In genomic region chr2:143908843-143909242, GRCh38 we compare ENCODE assay signal across 34 cellular contexts.
"Had no signal": no experiment of that assay in that cellular context is flagged by ENCODE, and none has a peak within 500 bp of the region (broad histone marks: within the 10 kb centered on the region; RNA-seq: fewer than 3 reads in every experiment).

No MANE protein-coding gene starts in this region.

- H3K9me3 Mint-ChIP-seq: activated B cell treated with CpG ODN at 0.5 μM for 24 hours; activated CD8-positive, alpha-beta T cell treated with anti-CD3 and anti-CD28 coated beads for 36 hours; activated naive CD4-positive, alpha-beta T cell treated with anti-CD3 and anti-CD28 coated beads for 36 hours; activated naive CD4-positive, alpha-beta T cell treated with anti-CD3 and anti-CD28 coated beads, Interleukin-2, amount 50 U/mL, for 24 hours; activated naive CD8-positive, alpha-beta T cell treated with anti-CD3 and anti-CD28 coated beads for 36 hours; activated naive CD8-positive, alpha-beta T cell treated with anti-CD3 and anti-CD28 coated beads, Interleukin-2, amount 50 U/mL, for 24 hours; activated T-cell treated with anti-CD3 and anti-CD28 coated beads, Interleukin-2, amount 50 U/mL, for 4 hours; activated T-helper 2 cell treated with anti-CD3 and anti-CD28 coated beads, Interferon-gamma antibody, Interleukin-2, Interleukin-4, amounts not matched to agents 10 μg/mL and 5 μg/mL and 100 μg/mL, durations not matched to agents 14 hours and 24 hours and 36 hours; effector memory CD8-positive, alpha-beta T cell; T-helper 2 cell treated with Interferon-gamma antibody and Interleukin-4, amounts not matched to agents 5 μg/mL and 100 μg/mL, for 36 hours had no signal

- DNase-seq: activated B cell treated with CpG ODN at 0.5 μM for 24 hours; activated CD4-positive, alpha-beta T cell treated with anti-CD3 and anti-CD28 coated beads for 48 hours; activated CD4-positive, alpha-beta T cell treated with anti-CD3 and anti-CD28 coated beads, Interleukin-2, amount 50 U/mL, for 1 hour; activated CD4-positive, alpha-beta T cell treated with anti-CD3 and anti-CD28 coated beads, Interleukin-2, amount 50 U/mL, for 48 hours; activated CD8-positive, alpha-beta memory T cell treated with anti-CD3 and anti-CD28 coated beads for 24 hours; activated CD8-positive, alpha-beta T cell treated with anti-CD3 and anti-CD28 coated beads for 36 hours; activated effector memory CD4-positive, alpha-beta T cell treated with anti-CD3 and anti-CD28 coated beads, Interleukin-2, amount 50 U/mL, for 16 hours; activated naive CD4-positive, alpha-beta T cell treated with anti-CD3 and anti-CD28 coated beads for 36 hours; activated naive CD8-positive, alpha-beta T cell treated with anti-CD3 and anti-CD28 coated beads for 36 hours; activated naive CD8-positive, alpha-beta T cell treated with anti-CD3 and anti-CD28 coated beads, Interleukin-2, amount 50 U/mL, for 24 hours; activated T-cell treated with anti-CD3 and anti-CD28 coated beads, Interleukin-2, amount 50 U/mL, for 4 hours; adrenal gland; amygdala; aorta; body of pancreas; caudate nucleus; cortex of kidney; dermis blood vessel endothelial cell; effector CD4-positive, alpha-beta T cell; effector memory CD8-positive, alpha-beta T cell; erythroblast; foreskin keratinocyte; gastrocnemius medialis; glutamatergic neuron; heart left ventricle; T-helper 17 cell; T1000; WERI-Rb-1 had no signal

- H3K4me3 Mint-ChIP-seq: activated B cell treated with CpG ODN at 0.5 μM for 24 hours; activated CD8-positive, alpha-beta T cell treated with anti-CD3 and anti-CD28 coated beads for 36 hours; activated naive CD4-positive, alpha-beta T cell treated with anti-CD3 and anti-CD28 coated beads for 36 hours; activated naive CD4-positive, alpha-beta T cell treated with anti-CD3 and anti-CD28 coated beads, Interleukin-2, amount 50 U/mL, for 24 hours; activated naive CD8-positive, alpha-beta T cell treated with anti-CD3 and anti-CD28 coated beads for 36 hours; activated naive CD8-positive, alpha-beta T cell treated with anti-CD3 and anti-CD28 coated beads, Interleukin-2, amount 50 U/mL, for 24 hours; activated T-cell treated with anti-CD3 and anti-CD28 coated beads, Interleukin-2, amount 50 U/mL, for 4 hours; effector memory CD8-positive, alpha-beta T cell; T-helper 17 cell; T-helper 2 cell treated with Interferon-gamma antibody and Interleukin-4, amounts not matched to agents 5 μg/mL and 100 μg/mL, for 36 hours had no signal

- H3K27me3 ChIP-seq: adrenal gland, body of pancreas, esophagus muscularis mucosa, foreskin keratinocyte, gastrocnemius medialis, heart left ventricle had no signal

- H3K27ac Mint-ChIP-seq: activated B cell treated with CpG ODN at 0.5 μM for 24 hours; activated CD8-positive, alpha-beta T cell treated with anti-CD3 and anti-CD28 coated beads for 36 hours; activated naive CD4-positive, alpha-beta T cell treated with anti-CD3 and anti-CD28 coated beads for 36 hours; activated naive CD4-positive, alpha-beta T cell treated with anti-CD3 and anti-CD28 coated beads, Interleukin-2, amount 50 U/mL, for 24 hours; activated naive CD8-positive, alpha-beta T cell treated with anti-CD3 and anti-CD28 coated beads for 36 hours; activated naive CD8-positive, alpha-beta T cell treated with anti-CD3 and anti-CD28 coated beads, Interleukin-2, amount 50 U/mL, for 24 hours; activated T-helper 2 cell treated with anti-CD3 and anti-CD28 coated beads, Interferon-gamma antibody, Interleukin-2, Interleukin-4, amounts not matched to agents 10 μg/mL and 5 μg/mL and 100 μg/mL, durations not matched to agents 14 hours and 24 hours and 36 hours; effector memory CD8-positive, alpha-beta T cell; T-helper 17 cell; T-helper 2 cell treated with Interferon-gamma antibody and Interleukin-4, amounts not matched to agents 5 μg/mL and 100 μg/mL, for 36 hours had no signal

- H3K4me3 ChIP-seq: adrenal gland, body of pancreas, esophagus muscularis mucosa, gastrocnemius medialis, heart left ventricle had no signal

- H3K36me3 Mint-ChIP-seq: activated naive CD4-positive, alpha-beta T cell treated with anti-CD3 and anti-CD28 coated beads, Interleukin-2, amount 50 U/mL, for 24 hours; activated naive CD8-positive, alpha-beta T cell treated with anti-CD3 and anti-CD28 coated beads for 36 hours had no signal

- H3K27ac ChIP-seq: adrenal gland, body of pancreas, esophagus muscularis mucosa, foreskin keratinocyte, gastrocnemius medialis, heart left ventricle, WERI-Rb-1 had no signal

- H3K4me1 ChIP-seq: adrenal gland, body of pancreas, esophagus muscularis mucosa, foreskin keratinocyte, gastrocnemius medialis, heart left ventricle had no signal

- H3K4me1 Mint-ChIP-seq: activated B cell treated with CpG ODN at 0.5 μM for 24 hours; activated naive CD4-positive, alpha-beta T cell treated with anti-CD3 and anti-CD28 coated beads, Interleukin-2, amount 50 U/mL, for 24 hours; activated naive CD8-positive, alpha-beta T cell treated with anti-CD3 and anti-CD28 coated beads for 36 hours; activated naive CD8-positive, alpha-beta T cell treated with anti-CD3 and anti-CD28 coated beads, Interleukin-2, amount 50 U/mL, for 24 hours; T-helper 17 cell had no signal

- FAIRE-seq: colon had no signal

- ATAC-seq: activated CD4-positive, CD25-positive, alpha-beta regulatory T cell treated with anti-CD3 and anti-CD28 coated beads, Interleukin-2, amount 50 U/mL, for 24 hours; activated CD8-positive, alpha-beta T cell treated with anti-CD3 and anti-CD28 coated beads for 36 hours; activated naive CD8-positive, alpha-beta T cell treated with anti-CD3 and anti-CD28 coated beads, Interleukin-2, amount 50 U/mL, for 24 hours; activated T-cell treated with anti-CD3 and anti-CD28 coated beads, Interleukin-2, amount 50 U/mL, for 4 hours; body of pancreas; effector memory CD8-positive, alpha-beta T cell; foreskin keratinocyte; gastrocnemius medialis; heart left ventricle; T-helper 17 cell had no signal

- H3K36me3 ChIP-seq: adrenal gland, esophagus muscularis mucosa, gastrocnemius medialis, heart left ventricle, WERI-Rb-1 had no signal

- H3K27me3 Mint-ChIP-seq: activated B cell treated with CpG ODN at 0.5 μM for 24 hours had no signal

- H3K9me3 ChIP-seq: adrenal gland, body of pancreas, esophagus muscularis mucosa, gastrocnemius medialis, heart left ventricle had no signal
